ENCODE assay signal across 8 cellular contexts in genomic region chr11:123505546-123506299, GRCh38.
DNase-seq lines count a peak whose midpoint lies in the region; ATAC-seq and TF ChIP-seq lines count a peak whose summit lies in the region.

No MANE protein-coding gene starts in this region.

- CTCF ChIA-PET in Caco-2 (lab: Charles Lee) = no interaction called here

- no peaks in the 10 kb centered on the region for H3K9me3 Mint-ChIP-seq in Caco-2 (ENCODE audit: unreplicated experiment)

- intact Hi-C loops in Caco-2 (cut with micrococcal nuclease; ENCODE audit: unreplicated experiment) = no loop called here

- H3K4me3 ChIP-seq in Caco-2 (ENCODE audit: low read depth, low read length) = no peak overlapping the region

- DNase-seq in Caco-2 (peak; percentile 21 to 53), astrocyte of the hippocampus (ENCODE audit: low read depth, low spot score) (peak; percentile 8), NK-92 (lab: John Stamatoyannopoulos, UW; ENCODE audit: unreplicated experiment) (no peak), SIG-M5 (lab: John Stamatoyannopoulos, UW) (no peak), NOMO-1 treated with dmso at 0.1 percent for 144 hours (lab: John Stamatoyannopoulos, UW; ENCODE audit: unreplicated experiment) (no peak)
- no peak for DNase-seq in activated CD4-positive, CD25-positive, alpha-beta regulatory T cell treated with anti-CD3 and anti-CD28 coated beads, Interleukin-2, amount 50 U/mL, for 72 hours

- no peak overlapping the region for H3K4me3 Mint-ChIP-seq in Caco-2 (ENCODE audit: unreplicated experiment)

- H3K36me3 Mint-ChIP-seq in Caco-2 (ENCODE audit: insufficient read depth, unreplicated experiment) = no peaks in the 10 kb centered on the region

- no peaks in the 10 kb centered on the region for H3K36me3 ChIP-seq in Caco-2 (ENCODE audit: control insufficient read depth, insufficient read depth, low read length)

- H3K9me3 ChIP-seq in Caco-2 = no peaks in the 10 kb centered on the region

- ATAC-seq in GM19324 (IDR thresholded peaks at IDR 0.05; ENCODE audit: low FRiP score, unreplicated experiment) (peak; percentile 52), HG03064 (IDR thresholded peaks at IDR 0.05; ENCODE audit: low read depth, unreplicated experiment) (peak; percentile 75)

- POLR2A ChIA-PET in Caco-2 (lab: Charles Lee) = no interaction called here

- H3K27ac Mint-ChIP-seq in Caco-2 (ENCODE audit: unreplicated experiment) = no peak overlapping the region

- H3K27me3 Mint-ChIP-seq in Caco-2 (ENCODE audit: insufficient read depth, unreplicated experiment) = peaks cover 24% of the 10 kb centered on the region

- no peaks in the 10 kb centered on the region for H3K4me1 Mint-ChIP-seq in Caco-2 (ENCODE audit: low read depth, unreplicated experiment)

- H3K27me3 ChIP-seq in Caco-2 (replicated peaks; ENCODE audit: control insufficient read depth, insufficient read depth, low read length) = no peaks in the 10 kb centered on the region

- no peak for TF ChIP-seq CTCF in Caco-2 (IDR thresholded peaks at IDR 0.05; ENCODE audit: insufficient read depth in 1 of 2, low read depth in 1 of 2, low read length in 1 of 2, severe bottlenecking in 1 of 2, unreplicated experiment in 1 of 2)

- no TSS peak for BruUV-seq in Caco-2 (replicated peaks; lab: Mats Ljungman, UMichigan)

- no peaks in the 10 kb centered on the region for H3K4me1 ChIP-seq in Caco-2

Comparison
In these comparisons a context has a peak if more than half of its experiments do, and no peak if none do; other contexts are left out.
1. DNase-seq: peak in Caco-2 (2 of 2) and astrocyte of the hippocampus (single experiment); none in NK-92 (single experiment), activated CD4-positive, CD25-positive, alpha-beta regulatory T cell treated with anti-CD3 and anti-CD28 coated beads, Interleukin-2, amount 50 U/mL, for 72 hours (single experiment), SIG-M5 (single experiment) and NOMO-1 treated with dmso at 0.1 percent for 144 hours (single experiment).